Comparison of ENCODE assay signal across 8 cellular contexts in the genomic region with DNA sequence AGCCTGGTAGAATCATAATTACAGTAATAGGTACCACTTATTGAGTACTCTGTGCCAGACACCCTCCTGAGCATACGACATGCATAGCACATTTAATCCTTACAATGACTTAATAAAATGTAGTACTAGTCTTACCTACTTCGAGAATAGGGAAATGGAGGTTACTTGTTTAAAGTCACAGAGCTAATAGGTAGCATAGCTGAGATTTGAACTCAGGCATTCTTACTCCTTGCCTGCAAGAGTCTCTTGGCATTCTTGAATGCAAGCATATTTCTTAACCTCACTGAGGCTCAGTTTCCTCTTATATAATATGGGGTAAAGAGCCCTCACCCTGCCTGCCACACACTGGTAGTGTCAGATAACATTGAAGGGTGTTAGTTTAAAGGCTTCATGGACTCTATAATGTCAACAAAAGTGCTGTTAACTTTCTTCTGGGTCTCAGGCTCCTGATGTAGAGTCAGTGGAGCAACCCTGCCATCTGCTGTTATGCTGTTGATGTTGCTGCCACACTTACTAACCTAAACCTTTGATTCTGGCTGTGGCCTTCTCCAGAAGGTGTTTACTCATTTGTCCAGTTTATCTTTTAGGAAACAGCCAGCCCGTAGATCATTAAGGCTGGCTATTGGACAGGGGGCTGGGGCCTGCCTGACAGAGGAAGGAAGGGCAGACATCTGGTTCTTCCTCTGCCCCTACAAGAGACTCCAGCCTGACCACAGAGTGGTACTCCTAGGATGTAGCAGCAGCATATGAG. TPM values are rescaled to one million over a fixed set of nuclear protein-coding genes. Genes with fewer than 3 reads are reported as not detected.
A peak's percentile ranks its signal among the peaks of the same experiment; 100 is the strongest.
DNase-seq lines count a peak whose midpoint lies in the region; ATAC-seq and TF ChIP-seq lines count a peak whose summit lies in the region.

No MANE protein-coding gene starts in this region.

- H3K27me3 Mint-ChIP-seq in activated CD4-positive, alpha-beta T cell treated with anti-CD3 and anti-CD28 coated beads, Interleukin-2, amount 10 ng/mL, durations not matched to agents 24 days and 14 days, result no peaks in the 10 kb centered on the region
- H3K27me3 Mint-ChIP-seq in endodermal cell (ENCODE audit: insufficient read depth), result no peaks in the 10 kb centered on the region

- no peaks in the 10 kb centered on the region for H3K9me3 Mint-ChIP-seq in activated CD4-positive, alpha-beta T cell treated with anti-CD3 and anti-CD28 coated beads, Interleukin-2, amount 10 ng/mL, durations not matched to agents 24 days and 14 days
- H3K9me3 Mint-ChIP-seq in endodermal cell, result no peaks in the 10 kb centered on the region

- H3K4me3 Mint-ChIP-seq in activated CD4-positive, alpha-beta T cell treated with anti-CD3 and anti-CD28 coated beads, Interleukin-2, amount 10 ng/mL, durations not matched to agents 24 days and 14 days, result peak overlapping the region; percentile 59
- no peak overlapping the region for H3K4me3 Mint-ChIP-seq in endodermal cell

- peaks cover 22% of the 10 kb centered on the region for H3K36me3 Mint-ChIP-seq in activated CD4-positive, alpha-beta T cell treated with anti-CD3 and anti-CD28 coated beads, Interleukin-2, amount 10 ng/mL, durations not matched to agents 24 days and 14 days (ENCODE audit: low read depth)
- H3K36me3 Mint-ChIP-seq in endodermal cell (ENCODE audit: low read depth), result peaks cover 15% of the 10 kb centered on the region

- intact Hi-C loops in activated CD4-positive, alpha-beta T cell treated with anti-CD3 and anti-CD28 coated beads, Interleukin-2, amount 10 ng/mL, durations not matched to agents 24 days and 14 days (cut with micrococcal nuclease), result loop anchor here (1.0 to 5.0 kb wide), 4 partner anchors 19 to 142 kb away; partner anchors contain the start of genes LIMK2 and SELENOM

- H3K4me1 Mint-ChIP-seq in activated CD4-positive, alpha-beta T cell treated with anti-CD3 and anti-CD28 coated beads, Interleukin-2, amount 10 ng/mL, durations not matched to agents 24 days and 14 days, result peaks cover 44% of the 10 kb centered on the region
- H3K4me1 Mint-ChIP-seq in endodermal cell, result peaks cover 5% of the 10 kb centered on the region

- peaks cover 22% of the 10 kb centered on the region for H3K36me3 ChIP-seq in endodermal cell (ENCODE audit: control insufficient read depth, insufficient read depth, low read length)
- H3K36me3 ChIP-seq in muscle layer of duodenum (ENCODE audit: control insufficient read depth in 1 of 2, insufficient read depth in 2 of 2, low read length in 2 of 2), result no peaks in the 10 kb centered on the region

- 87 to 100% methylated on average over 2 to 3 of the region's 3 CpGs for WGBS in endodermal cell (ENCODE audit: insufficient coverage in 1 of 2, insufficient read length in 1 of 2), 2 experiments

- DNase-seq in NCI-H1417 (lab: John Stamatoyannopoulos, UW) (peak in 2 of 3 experiments; percentile 1 to 52), NCI-H1417 treated with DMSO at 0.1 percent for 48 hours (lab: John Stamatoyannopoulos, UW) (no peak), endodermal cell (peak; percentile 66)
- peak; percentile 87 for DNase-seq in activated CD4-positive, alpha-beta T cell treated with anti-CD3 and anti-CD28 coated beads, Interleukin-2, amount 10 ng/mL, durations not matched to agents 24 days and 14 days

- ATAC-seq in HG03432 (IDR thresholded peaks at IDR 0.05; ENCODE audit: unreplicated experiment), result no peak
- no peak for ATAC-seq in GM21786 (IDR thresholded peaks at IDR 0.05; ENCODE audit: unreplicated experiment)

- no peak overlapping the region for H3K27ac ChIP-seq in endodermal cell (ENCODE audit: low read depth, low read length)
- peak overlapping the region; percentile 85 for H3K27ac ChIP-seq in muscle layer of duodenum (ENCODE audit: low read length)

- H3K9me3 ChIP-seq in endodermal cell (ENCODE audit: control insufficient read depth, low read length) (no peaks in the 10 kb centered on the region), muscle layer of duodenum (ENCODE audit: control insufficient read depth in 1 of 2, low read length in 2 of 2) (no peaks in the 10 kb centered on the region)

- H3K9ac ChIP-seq in endodermal cell (ENCODE audit: extremely low read depth, low read length, poor library complexity, severe bottlenecking), result no peak overlapping the region

- TF ChIP-seq CTCF in LNCAP (IDR thresholded peaks at IDR 0.05), result peak; percentile 84
- TF ChIP-seq CTCF in endodermal cell (conservative IDR thresholded peaks at IDR 0.05), result peak; percentile 83

- H3K27ac Mint-ChIP-seq in activated CD4-positive, alpha-beta T cell treated with anti-CD3 and anti-CD28 coated beads, Interleukin-2, amount 10 ng/mL, durations not matched to agents 24 days and 14 days, result peak overlapping the region; percentile 30
- H3K27ac Mint-ChIP-seq in endodermal cell, result no peak overlapping the region

- peaks cover 7% of the 10 kb centered on the region for H3K4me1 ChIP-seq in endodermal cell (ENCODE audit: control insufficient read depth, insufficient read depth, low read length)
- peaks cover 26 to 34% of the 10 kb centered on the region in 2 donors for H3K4me1 ChIP-seq in muscle layer of duodenum (ENCODE audit: control insufficient read depth in 1 of 2, insufficient read depth in 2 of 2, low read length in 2 of 2)

- H3K4me3 ChIP-seq in endodermal cell (ENCODE audit: low read length), result no peak overlapping the region
- H3K4me3 ChIP-seq in muscle layer of duodenum (ENCODE audit: low read depth in 1 of 2, low read length in 2 of 2), result peak overlapping the region in 1 of 2 donors; percentile 0

- H3K27me3 ChIP-seq in endodermal cell (ENCODE audit: control insufficient read depth, insufficient read depth, low read length, poor library complexity, severe bottlenecking) (no peaks in the 10 kb centered on the region), muscle layer of duodenum (ENCODE audit: low read depth, low read length) (no peaks in the 10 kb centered on the region)

RNA-seq across cellular contexts. Expression of gene LIMK2, which starts 18.9 kb away (rescaled TPM):
- 34.2 and 35.9 TPM in 2 replicates for total RNA-seq in activated CD4-positive, alpha-beta T cell treated with anti-CD3 and anti-CD28 coated beads, Interleukin-2, amount 10 ng/mL, durations not matched to agents 24 days and 14 days
- total RNA-seq in endodermal cell, result 10 to 100 TPM; 41.4 to 42.2 TPM
- polyA plus RNA-seq in endodermal cell (2013, experiment 1 of 2), result 26.5 TPM
- polyA plus RNA-seq in endodermal cell (2013, experiment 2 of 2), result 25.9 TPM
